In the genomic region with DNA sequence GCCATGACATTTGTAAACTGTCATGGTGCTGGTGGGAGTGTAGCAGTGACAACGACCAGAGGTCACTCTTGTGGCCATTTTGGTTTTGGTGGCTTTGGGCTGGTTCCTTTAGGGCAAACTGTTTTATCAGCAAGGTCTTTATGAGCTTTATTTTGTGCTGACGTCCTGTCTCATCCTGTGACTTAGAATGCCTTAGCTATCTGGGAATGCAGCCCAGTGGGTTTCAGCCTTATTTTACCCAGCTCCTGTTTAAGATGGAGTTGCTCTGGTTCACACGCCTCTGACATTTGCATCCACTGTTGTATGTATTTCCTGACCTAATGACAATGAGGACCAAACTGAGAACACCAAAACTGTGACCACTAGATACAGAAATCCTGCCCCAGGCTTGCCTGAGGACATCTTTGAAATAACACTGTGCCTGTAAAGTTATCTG, we compare ENCODE assay signal across 16 cellular contexts. TPM values are rescaled to one million over a fixed set of nuclear protein-coding genes. Genes with fewer than 3 reads are reported as not detected.
A peak's percentile ranks its signal among the peaks of the same experiment; 100 is the strongest.
DNase-seq lines count a peak whose midpoint lies in the region; FAIRE-seq and TF ChIP-seq lines count a peak whose summit lies in the region.
"Had no signal": no experiment of that assay in that cellular context is flagged by ENCODE, and none has a peak within 500 bp of the region (broad histone marks: within the 10 kb centered on the region; RNA-seq: fewer than 3 reads in every experiment).

No MANE protein-coding gene starts in this region.

- peaks cover 84% of the 10 kb centered on the region for H3K4me1 Mint-ChIP-seq in activated naive CD4-positive, alpha-beta T cell treated with anti-CD3 and anti-CD28 coated beads, Interleukin-2, amount 50 U/mL, for 24 hours
- H3K4me1 Mint-ChIP-seq in immature natural killer cell = peaks cover 76 to 85% of the 10 kb centered on the region in 2 donors

- no peak for DNase-seq in activated naive CD4-positive, alpha-beta T cell (lab: John Stamatoyannopoulos, UW)
- DNase-seq in immature natural killer cell = no peak
- DNase-seq in urothelium cell line (ENCODE audit: low spot score) = no peak
- no peak for DNase-seq in stimulated activated CD4-positive, alpha-beta T cell treated with anti-CD3 and anti-CD28 coated beads, Interleukin-2, amount 100 ng/mL, for 48 hours
- DNase-seq in frontal cortex (ENCODE audit: low spot score in 2 of 2) = no peak
- no peak for DNase-seq in NCI-H82 treated with DMSO at 0.1 percent for 48 hours (lab: John Stamatoyannopoulos, UW; ENCODE audit: unreplicated experiment)
- DNase-seq: activated B cell treated with CpG ODN at 0.5 μM for 24 hours; DMS79; foreskin fibroblast; mammary epithelial cell; NK-92 treated with Interleukin-12 subunit alpha and Interleukin-12 subunit beta, amount 100 ng/mL, for 24 hours; ovary; spleen; thyroid gland had no signal

- H3K4me3 Mint-ChIP-seq in activated naive CD4-positive, alpha-beta T cell treated with anti-CD3 and anti-CD28 coated beads, Interleukin-2, amount 50 U/mL, for 24 hours = no peak overlapping the region
- H3K4me3 Mint-ChIP-seq in immature natural killer cell = peak overlapping the region; percentile 63 to 80 (median 75)
- H3K4me3 Mint-ChIP-seq: activated B cell treated with CpG ODN at 0.5 μM for 24 hours had no signal

- peaks cover 22% of the 10 kb centered on the region for H3K36me3 Mint-ChIP-seq in activated naive CD4-positive, alpha-beta T cell treated with anti-CD3 and anti-CD28 coated beads, Interleukin-2, amount 50 U/mL, for 24 hours
- peaks cover 0 to 9% (median 3%) of the 10 kb centered on the region in 3 donors for H3K36me3 Mint-ChIP-seq in immature natural killer cell

- no peak for TF ChIP-seq CTCF in VCaP (conservative IDR thresholded peaks at IDR 0.05)

- peak; percentile 77 for FAIRE-seq in urothelium cell line (lab: Jason Lieb, UNC)
- no peak for FAIRE-seq in frontal cortex (lab: Jason Lieb, UNC)

- H3K27me3 Mint-ChIP-seq in activated naive CD4-positive, alpha-beta T cell treated with anti-CD3 and anti-CD28 coated beads, Interleukin-2, amount 50 U/mL, for 24 hours = no peaks in the 10 kb centered on the region
- peaks cover 0 to 3% (median 2%) of the 10 kb centered on the region in 3 donors for H3K27me3 Mint-ChIP-seq in immature natural killer cell (ENCODE audit: low read depth in 3 of 3)
- H3K27me3 Mint-ChIP-seq: activated B cell treated with CpG ODN at 0.5 μM for 24 hours had no signal

- peak overlapping the region; percentile 5; the same call in 1 of the 2 replicates for H3K27ac ChIP-seq in VCaP
- H3K27ac ChIP-seq: thyroid gland had no signal

- no peaks in the 10 kb centered on the region for H3K9me3 Mint-ChIP-seq in activated naive CD4-positive, alpha-beta T cell treated with anti-CD3 and anti-CD28 coated beads, Interleukin-2, amount 50 U/mL, for 24 hours
- H3K9me3 Mint-ChIP-seq in immature natural killer cell = no peaks in the 10 kb centered on the region
- H3K9me3 Mint-ChIP-seq: activated B cell treated with CpG ODN at 0.5 μM for 24 hours had no signal

- H3K27ac Mint-ChIP-seq in activated naive CD4-positive, alpha-beta T cell treated with anti-CD3 and anti-CD28 coated beads, Interleukin-2, amount 50 U/mL, for 24 hours = peak overlapping the region; percentile 73
- H3K27ac Mint-ChIP-seq in immature natural killer cell = peak overlapping the region; percentile 83 to 94 (median 90)

RNA-seq across cellular contexts. Expression of a gene that starts 37.6 kb away (rescaled TPM):
- polyA plus RNA-seq in immature natural killer cell = 100 to 1,000 TPM in 1 of 3 donors, 10 to 100 TPM in 2; 64.6 to 123 (median 79.7) TPM
- total RNA-seq in frontal cortex = 110 TPM

RNA-seq across cellular contexts. Expression of a gene that starts 50.4 kb away (rescaled TPM):
- polyA plus RNA-seq in immature natural killer cell = 1 to 10 TPM; 4.8 to 7.8 (median 5.7) TPM
- total RNA-seq in frontal cortex = 26.1 TPM
